In genomic region chr5:157607371-157608161, GRCh38 we compare ENCODE assay signal across 8 cellular contexts. TPM values are rescaled to one million over a fixed set of nuclear protein-coding genes. Genes with fewer than 3 reads are reported as not detected.
DNase-seq lines count a peak whose midpoint lies in the region; ATAC-seq and TF ChIP-seq lines count a peak whose summit lies in the region.

No MANE protein-coding gene starts in this region.

- H3K9me3 ChIP-seq in right cardiac atrium (ENCODE audit: control insufficient read depth, low read length) (no peaks in the 10 kb centered on the region), tibial nerve (no peaks in the 10 kb centered on the region)

- peak overlapping the region; percentile 77 for H3K27ac Mint-ChIP-seq in activated T-helper 2 cell treated with anti-CD3 and anti-CD28 coated beads, Interferon-gamma antibody, Interleukin-2, Interleukin-4, amounts not matched to agents 10 μg/mL and 5 μg/mL and 100 μg/mL, durations not matched to agents 14 hours and 24 hours and 36 hours
- H3K27ac Mint-ChIP-seq in naive thymus-derived CD8-positive, alpha-beta T cell, result peak overlapping the region in 5 of 10 donors; percentile 17 to 72 (median 63)

- no peak overlapping the region for H3K27ac ChIP-seq in right cardiac atrium (ENCODE audit: low read length)
- no peak overlapping the region for H3K27ac ChIP-seq in tibial nerve

- POLR2A ChIA-PET in naive thymus-derived CD8-positive, alpha-beta T cell (lab: Charles Lee), result no interaction called here

- H3K4me3 ChIP-seq in right cardiac atrium (ENCODE audit: low read length) (no peak overlapping the region), tibial nerve (no peak overlapping the region)

- no peak for TF ChIP-seq CTCF in GM20000 (IDR thresholded peaks at IDR 0.05; ENCODE audit: extremely low read depth, missing control alignments)
- no peak for TF ChIP-seq CTCF in tibial nerve (IDR thresholded peaks at IDR 0.05)

- H3K36me3 ChIP-seq in tibial nerve, result no peaks in the 10 kb centered on the region

- H3K4me1 ChIP-seq in right cardiac atrium (ENCODE audit: control insufficient read depth, insufficient read depth, low read length) (no peaks in the 10 kb centered on the region), tibial nerve (peaks cover 0 to 5% (median 0%) of the 10 kb centered on the region in 4 donors)

- H3K27me3 Mint-ChIP-seq in activated T-helper 2 cell treated with anti-CD3 and anti-CD28 coated beads, Interferon-gamma antibody, Interleukin-2, Interleukin-4, amounts not matched to agents 10 μg/mL and 5 μg/mL and 100 μg/mL, durations not matched to agents 14 hours and 24 hours and 36 hours (ENCODE audit: low read depth), result no peaks in the 10 kb centered on the region
- H3K27me3 Mint-ChIP-seq in naive thymus-derived CD8-positive, alpha-beta T cell, result no peaks in the 10 kb centered on the region

- TF ChIP-seq EP300 in tibial nerve (IDR thresholded peaks at IDR 0.05), result no peak

- peaks cover 69% of the 10 kb centered on the region for H3K4me1 Mint-ChIP-seq in activated T-helper 2 cell treated with anti-CD3 and anti-CD28 coated beads, Interferon-gamma antibody, Interleukin-2, Interleukin-4, amounts not matched to agents 10 μg/mL and 5 μg/mL and 100 μg/mL, durations not matched to agents 14 hours and 24 hours and 36 hours (ENCODE audit: low read depth)
- peaks cover 4 to 46% (median 28%) of the 10 kb centered on the region in 4 donors for H3K4me1 Mint-ChIP-seq in naive thymus-derived CD8-positive, alpha-beta T cell

- 72% methylated on average over 7 of the region's 7 CpGs for WGBS in right cardiac atrium
- 55 to 72% methylated on average over 7 of the region's 7 CpGs for WGBS in tibial nerve, 2 donors

- ATAC-seq in GM21515 (IDR thresholded peaks at IDR 0.05; ENCODE audit: unreplicated experiment) (peak; percentile 38), right cardiac atrium (no peak), HG03045 (IDR thresholded peaks at IDR 0.05; ENCODE audit: unreplicated experiment) (no peak)
- ATAC-seq in naive thymus-derived CD8-positive, alpha-beta T cell, result peak; percentile 42 to 44

- no peak for TF ChIP-seq POLR2A in tibial nerve (IDR thresholded peaks at IDR 0.05)

- intact Hi-C loops in activated T-helper 2 cell treated with anti-CD3 and anti-CD28 coated beads, Interferon-gamma antibody, Interleukin-2, Interleukin-4, amounts not matched to agents 10 μg/mL and 5 μg/mL and 100 μg/mL, durations not matched to agents 14 hours and 24 hours and 36 hours (cut with micrococcal nuclease), result loop anchor here (1.0 to 10.0 kb wide), 5 partner anchors 8 to 1797 kb away; partner anchors contain the start of gene C5orf52
- intact Hi-C loops in right cardiac atrium (cut with DNase I), result no loop called here

- peaks cover 5% of the 10 kb centered on the region for H3K36me3 Mint-ChIP-seq in activated T-helper 2 cell treated with anti-CD3 and anti-CD28 coated beads, Interferon-gamma antibody, Interleukin-2, Interleukin-4, amounts not matched to agents 10 μg/mL and 5 μg/mL and 100 μg/mL, durations not matched to agents 14 hours and 24 hours and 36 hours (ENCODE audit: low read depth)
- H3K36me3 Mint-ChIP-seq in naive thymus-derived CD8-positive, alpha-beta T cell, result no peaks in the 10 kb centered on the region

- H3K27me3 ChIP-seq in right cardiac atrium (ENCODE audit: control insufficient read depth, insufficient read depth) (no peaks in the 10 kb centered on the region), tibial nerve (no peaks in the 10 kb centered on the region)

- peak; percentile 24 for DNase-seq in NCI-H460 (ENCODE audit: extremely low read depth, low read depth)
- peak; percentile 68 for DNase-seq in activated T-helper 2 cell treated with anti-CD3 and anti-CD28 coated beads, Interferon-gamma antibody, Interleukin-2, Interleukin-4, amounts not matched to agents 10 μg/mL and 5 μg/mL and 100 μg/mL, durations not matched to agents 14 hours and 24 hours and 36 hours (ENCODE audit: low spot score)
- DNase-seq in naive thymus-derived CD8-positive, alpha-beta T cell, result peak in 4 of 10 donors; percentile 1 to 12 (median 10)
- no peak for DNase-seq in right cardiac atrium
- no peak for DNase-seq in GM20000 (ENCODE audit: low spot score)
- DNase-seq in tibial nerve (ENCODE audit: low spot score in 2 of 2), result no peak

- H3K4me3 Mint-ChIP-seq in activated T-helper 2 cell treated with anti-CD3 and anti-CD28 coated beads, Interferon-gamma antibody, Interleukin-2, Interleukin-4, amounts not matched to agents 10 μg/mL and 5 μg/mL and 100 μg/mL, durations not matched to agents 14 hours and 24 hours and 36 hours (ENCODE audit: low read depth), result peak overlapping the region; percentile 27
- peak overlapping the region in 4 of 10 donors; percentile 2 to 37 (median 12) for H3K4me3 Mint-ChIP-seq in naive thymus-derived CD8-positive, alpha-beta T cell

- H3K9me3 Mint-ChIP-seq in activated T-helper 2 cell treated with anti-CD3 and anti-CD28 coated beads, Interferon-gamma antibody, Interleukin-2, Interleukin-4, amounts not matched to agents 10 μg/mL and 5 μg/mL and 100 μg/mL, durations not matched to agents 14 hours and 24 hours and 36 hours, result no peaks in the 10 kb centered on the region
- H3K9me3 Mint-ChIP-seq in naive thymus-derived CD8-positive, alpha-beta T cell, result no peaks in the 10 kb centered on the region

RNA-seq across cellular contexts. Expression of gene ADAM19, which starts 32.0 kb away (rescaled TPM):
- 6.6 and 7.7 TPM in 2 replicates for total RNA-seq in NCI-H460 (2014; rRNA removed; shearing (Covaris generic))
- 1.0 and 1.8 TPM in 2 replicates for polyA plus RNA-seq in NCI-H460 (2014; cell fraction: nucleus; rRNA removed)
- total RNA-seq in activated T-helper 2 cell treated with anti-CD3 and anti-CD28 coated beads, Interferon-gamma antibody, Interleukin-2, Interleukin-4, amounts not matched to agents 10 μg/mL and 5 μg/mL and 100 μg/mL, durations not matched to agents 14 hours and 24 hours and 36 hours, result 229 and 237 TPM in 2 replicates
- 1 to 10 TPM; 3.6 TPM for total RNA-seq in naive thymus-derived CD8-positive, alpha-beta T cell
- polyA plus RNA-seq in naive thymus-derived CD8-positive, alpha-beta T cell, result under 1 TPM in 2 of 3 donors, not detected in 1; 0.08 to 0.14 TPM
- total RNA-seq in right cardiac atrium (10 to 100 TPM; 21.7 to 60.2 (median 24.5) TPM), tibial nerve (10 to 100 TPM in 2 of 4 donors, 1 to 10 TPM in 2; 7.2 to 13.2 (median 9.5) TPM)
- 10.5 TPM for polyA plus RNA-seq in right cardiac atrium

RNA-seq across cellular contexts. Expression of gene SOX30, which starts 44.7 kb away (rescaled TPM):
- not detected in 2 replicates for total RNA-seq in NCI-H460 (2014; rRNA removed; shearing (Covaris generic))
- polyA plus RNA-seq in NCI-H460 (2014; cell fraction: nucleus; rRNA removed), result not detected in 2 replicates
- 0.11 TPM in 2 replicates for total RNA-seq in activated T-helper 2 cell treated with anti-CD3 and anti-CD28 coated beads, Interferon-gamma antibody, Interleukin-2, Interleukin-4, amounts not matched to agents 10 μg/mL and 5 μg/mL and 100 μg/mL, durations not matched to agents 14 hours and 24 hours and 36 hours
- total RNA-seq in naive thymus-derived CD8-positive, alpha-beta T cell, result under 1 TPM; 0.14 to 0.44 TPM
- under 1 TPM; 0.07 to 0.16 (median 0.12) TPM for polyA plus RNA-seq in naive thymus-derived CD8-positive, alpha-beta T cell
- total RNA-seq in right cardiac atrium, result under 1 TPM; 0.25 to 0.42 (median 0.35) TPM
- 0.41 TPM for polyA plus RNA-seq in right cardiac atrium
- under 1 TPM in 1 of 4 donors, not detected in 3; 0.20 TPM for total RNA-seq in tibial nerve

Comparison
In these comparisons a context has a peak if more than half of its experiments do, and no peak if none do; other contexts are left out.
1. ATAC-seq: peak in GM21515 (single experiment) and naive thymus-derived CD8-positive, alpha-beta T cell (2 of 2); none in right cardiac atrium (0 of 2) and HG03045 (single experiment).
2. DNase-seq: peak in NCI-H460 (single experiment) and activated T-helper 2 cell treated with anti-CD3 and anti-CD28 coated beads, Interferon-gamma antibody, Interleukin-2, Interleukin-4, amounts not matched to agents 10 μg/mL and 5 μg/mL and 100 μg/mL, durations not matched to agents 14 hours and 24 hours and 36 hours (single experiment); none in right cardiac atrium (0 of 3), GM20000 (single experiment) and tibial nerve (0 of 2).